ENCODE assay signal across 12 cellular contexts in genomic region chr7:66558660-66559465, GRCh38.
DNase-seq lines count a peak whose midpoint lies in the region; ATAC-seq and TF ChIP-seq lines count a peak whose summit lies in the region.
"Had no signal": no experiment of that assay in that cellular context is flagged by ENCODE, and none has a peak within 500 bp of the region (broad histone marks: within the 10 kb centered on the region; RNA-seq: fewer than 3 reads in every experiment).

No MANE protein-coding gene starts in this region.

- no peak for ATAC-seq in HG03565 (IDR thresholded peaks at IDR 0.05; ENCODE audit: unreplicated experiment)

- H3K27ac Mint-ChIP-seq in HFFc6, result peak overlapping the region; percentile 72
- H3K27ac Mint-ChIP-seq: activated T-cell treated with anti-CD3 and anti-CD28 coated beads, Interleukin-2, amount 50 U/mL, for 24 hours; CD4-positive, alpha-beta T cell had no signal

- H3K9me3 ChIP-seq in BE2C, result no peaks in the 10 kb centered on the region
- no peaks in the 10 kb centered on the region for H3K9me3 ChIP-seq in effector memory CD4-positive, alpha-beta T cell (ENCODE audit: control insufficient read depth, low read length)

- peaks cover 3% of the 10 kb centered on the region for H3K27me3 Mint-ChIP-seq in HFFc6 (ENCODE audit: insufficient read depth)
- H3K27me3 Mint-ChIP-seq: activated T-cell treated with anti-CD3 and anti-CD28 coated beads, Interleukin-2, amount 50 U/mL, for 24 hours; CD4-positive, alpha-beta T cell had no signal

- no peak for TF ChIP-seq CTCF in BE2C (IDR thresholded peaks at IDR 0.05; ENCODE audit: low read depth, low read length)
- no peak for TF ChIP-seq CTCF in HFFc6 (IDR thresholded peaks at IDR 0.05)
- no peak for TF ChIP-seq CTCF in astrocyte of the spinal cord (IDR thresholded peaks at IDR 0.05; ENCODE audit: low read depth, low read length)

- H3K4me3 ChIP-seq in BE2C (ENCODE audit: low read depth, low read length) (no peak overlapping the region), astrocyte of the spinal cord (ENCODE audit: low read depth, low read length) (no peak overlapping the region)
- H3K4me3 ChIP-seq in effector memory CD4-positive, alpha-beta T cell (ENCODE audit: insufficient read depth, low read depth, low read length, poor library complexity, severe bottlenecking), result no peak overlapping the region

- H3K36me3 Mint-ChIP-seq in HFFc6 (ENCODE audit: low read depth), result peaks cover 10% of the 10 kb centered on the region

- H3K36me3 ChIP-seq in BE2C, result peaks cover 22% of the 10 kb centered on the region
- peaks cover 19% of the 10 kb centered on the region for H3K36me3 ChIP-seq in effector memory CD4-positive, alpha-beta T cell (ENCODE audit: control insufficient read depth, insufficient read depth, low read length)

- H3K4me1 Mint-ChIP-seq in HFFc6 (ENCODE audit: low read depth), result peaks cover 29% of the 10 kb centered on the region

- H3K4me3 Mint-ChIP-seq in HFFc6, result no peak overlapping the region
- H3K4me3 Mint-ChIP-seq: activated T-cell treated with anti-CD3 and anti-CD28 coated beads, Interleukin-2, amount 50 U/mL, for 24 hours; CD4-positive, alpha-beta T cell had no signal

- H3K27me3 ChIP-seq in BE2C, result no peaks in the 10 kb centered on the region
- H3K27me3 ChIP-seq in effector memory CD4-positive, alpha-beta T cell (replicated peaks; ENCODE audit: control insufficient read depth, insufficient read depth, low read length, poor library complexity, severe bottlenecking), result no peaks in the 10 kb centered on the region

- no peaks in the 10 kb centered on the region for H3K9me3 Mint-ChIP-seq in HFFc6
- H3K9me3 Mint-ChIP-seq: activated T-cell treated with anti-CD3 and anti-CD28 coated beads, Interleukin-2, amount 50 U/mL, for 24 hours; CD4-positive, alpha-beta T cell had no signal

- DNase-seq in BE2C (peak; percentile 26), HFFc6 (no peak), astrocyte of the spinal cord (ENCODE audit: low read depth, low spot score) (peak; percentile 8), medulla oblongata (ENCODE audit: extremely low spot score) (peak; percentile 63), DMS79 treated with DMSO at 0.1 percent for 48 hours (lab: John Stamatoyannopoulos, UW) (no peak), NCI-H345 treated with DMSO at 0.1 percent for 48 hours (lab: John Stamatoyannopoulos, UW; ENCODE audit: unreplicated experiment) (no peak)
- DNase-seq in effector memory CD4-positive, alpha-beta T cell, result no peak
- DNase-seq: activated T-cell treated with anti-CD3 and anti-CD28 coated beads, Interleukin-2, amount 50 U/mL, for 24 hours; CD4-positive, alpha-beta T cell; NCI-H1092; NCI-H524 treated with DMSO at 0.1 percent for 48 hours had no signal

- no peak overlapping the region for H3K27ac ChIP-seq in effector memory CD4-positive, alpha-beta T cell (ENCODE audit: insufficient read depth, low read length, poor library complexity, severe bottlenecking)

- no peaks in the 10 kb centered on the region for H3K4me1 ChIP-seq in BE2C
- H3K4me1 ChIP-seq in effector memory CD4-positive, alpha-beta T cell (ENCODE audit: control insufficient read depth, insufficient read depth, low read length, poor library complexity, severe bottlenecking), result peaks cover 3% of the 10 kb centered on the region

- in situ Hi-C loops in astrocyte of the spinal cord (cut with HindIII; ENCODE audit: low sequenced_read_pairs), result no loop called here

Comparison
In these comparisons a context has a peak if more than half of its experiments do, and no peak if none do; other contexts are left out.
1. DNase-seq: peak in BE2C (single experiment), astrocyte of the spinal cord (single experiment) and medulla oblongata (single experiment); none in HFFc6 (single experiment), DMS79 treated with DMSO at 0.1 percent for 48 hours (single experiment), NCI-H345 treated with DMSO at 0.1 percent for 48 hours (single experiment) and effector memory CD4-positive, alpha-beta T cell (0 of 3).